ENCODE assay signal across 15 cellular contexts in the genomic region with DNA sequence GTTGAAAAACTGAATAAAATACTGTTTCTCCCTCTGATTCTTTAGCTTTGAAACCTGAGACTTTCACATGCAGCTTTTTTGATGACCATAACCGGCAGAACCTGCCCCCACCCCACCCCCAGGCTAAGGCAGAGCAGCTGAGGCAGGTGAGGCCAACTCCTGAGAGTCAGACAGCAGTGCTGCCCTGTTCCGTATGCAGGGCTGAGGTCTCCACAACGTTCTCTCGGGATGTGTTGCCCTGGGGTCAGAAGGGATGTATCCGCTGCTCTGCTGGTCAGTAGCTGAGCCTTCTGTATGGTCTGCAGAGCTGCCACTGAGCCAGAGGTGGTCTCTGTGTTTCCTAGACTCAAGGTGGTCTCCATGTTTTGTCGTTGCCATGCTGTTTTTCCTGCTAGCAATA.
A peak's percentile ranks its signal among the peaks of the same experiment; 100 is the strongest.
DNase-seq lines count a peak whose midpoint lies in the region; ATAC-seq, FAIRE-seq and TF ChIP-seq lines count a peak whose summit lies in the region.
"Had no signal": no experiment of that assay in that cellular context is flagged by ENCODE, and none has a peak within 500 bp of the region (broad histone marks: within the 10 kb centered on the region; RNA-seq: fewer than 3 reads in every experiment).

No MANE protein-coding gene starts in this region.

- no peaks in the 10 kb centered on the region for H3K27me3 Mint-ChIP-seq in MCF 10A (ENCODE audit: insufficient read depth, unreplicated experiment)
- H3K27me3 Mint-ChIP-seq: activated naive CD8-positive, alpha-beta T cell treated with anti-CD3 and anti-CD28 coated beads, Interleukin-2, amount 50 U/mL, for 24 hours had no signal

- peak overlapping the region; percentile 39 for H3K27ac Mint-ChIP-seq in MCF 10A (ENCODE audit: low read depth, unreplicated experiment)
- H3K27ac Mint-ChIP-seq: activated naive CD8-positive, alpha-beta T cell treated with anti-CD3 and anti-CD28 coated beads, Interleukin-2, amount 50 U/mL, for 24 hours had no signal

- H3K27me3 ChIP-seq in breast epithelium (no peaks in the 10 kb centered on the region), SU-DHL-6 (ENCODE audit: low read length) (no peaks in the 10 kb centered on the region), layer of hippocampus (ENCODE audit: control insufficient read depth, insufficient read depth, low read length) (no peaks in the 10 kb centered on the region), BE2C (no peaks in the 10 kb centered on the region)
- H3K27me3 ChIP-seq: colonic mucosa had no signal

- 0 out of 2 replicates have a peak overlapping the region, but pooled peaks have one; percentile 40 for H3K9ac ChIP-seq in SU-DHL-6 (ENCODE audit: low read length)
- H3K9ac ChIP-seq: SK-N-SH had no signal

- FAIRE-seq in GM12892 (lab: Jason Lieb, UNC): no peak

- H3K27ac ChIP-seq in breast epithelium (no peak overlapping the region), SU-DHL-6 (ENCODE audit: low read depth, low read length) (peak overlapping the region; percentile 49; the same call in 1 of the 2 replicates), layer of hippocampus (ENCODE audit: low read depth, low read length) (peak overlapping the region; percentile 61)
- H3K27ac ChIP-seq: colonic mucosa, WERI-Rb-1 had no signal

- no peaks in the 10 kb centered on the region for H3K9me3 Mint-ChIP-seq in MCF 10A (ENCODE audit: unreplicated experiment)
- H3K9me3 Mint-ChIP-seq: activated naive CD8-positive, alpha-beta T cell treated with anti-CD3 and anti-CD28 coated beads, Interleukin-2, amount 50 U/mL, for 24 hours had no signal

- CTCF ChIA-PET in MCF 10A (lab: Yijun Ruan, JAX): interaction anchor here (0.7 to 1.5 kb wide), 6 partner anchors 11 to 91 kb away, joined by 3 to 7 read pairs (median 4); no protein-coding TSS in a partner anchor

- no peak overlapping the region for H2AFZ ChIP-seq in SU-DHL-6 (ENCODE audit: low read depth, low read length, severe bottlenecking)

- POLR2A ChIA-PET in MCF 10A (lab: Yijun Ruan, JAX): interaction anchor here (1.0 to 2.0 kb wide), 7 partner anchors 10 to 111 kb away, joined by 3 to 5 read pairs (median 3); no protein-coding TSS in a partner anchor

- no peak for TF ChIP-seq CTCF in MCF 10A (IDR thresholded peaks at IDR 0.05; ENCODE audit: unreplicated experiment)
- no peak for TF ChIP-seq CTCF in breast epithelium (IDR thresholded peaks at IDR 0.05)
- no peak for TF ChIP-seq CTCF in SU-DHL-6 (IDR thresholded peaks at IDR 0.05; ENCODE audit: insufficient read depth, low read length, poor library complexity, severe bottlenecking)
- no peak for TF ChIP-seq CTCF in BE2C (IDR thresholded peaks at IDR 0.05; ENCODE audit: low read depth, low read length)

- H3K4me3 ChIP-seq in breast epithelium (no peak overlapping the region), SU-DHL-6 (ENCODE audit: insufficient read depth, low read length, poor library complexity, severe bottlenecking) (no peak overlapping the region), BE2C (ENCODE audit: low read depth, low read length) (no peak overlapping the region)
- H3K4me3 ChIP-seq: colonic mucosa, thoracic aorta had no signal

- DNase-seq in MCF 10A (ENCODE audit: unreplicated experiment) (no peak), breast epithelium (ENCODE audit: low spot score in 2 of 2) (no peak), GM12892 (ENCODE audit: insufficient read length) (no peak), BE2C (no peak)
- DNase-seq in activated effector memory CD4-positive, alpha-beta T cell treated with Interleukin-2 at 50 U/mL for 16 hours: no peak
- DNase-seq: activated naive CD8-positive, alpha-beta T cell treated with anti-CD3 and anti-CD28 coated beads, Interleukin-2, amount 50 U/mL, for 24 hours; DMS 273 treated with DMSO at 0.1 percent for 48 hours; NCI-H1092; SK-N-SH; WERI-Rb-1 had no signal

- TF ChIP-seq POLR2A in breast epithelium (IDR thresholded peaks at IDR 0.05): no peak
- no peak for TF ChIP-seq POLR2A in GM12892 (IDR thresholded peaks at IDR 0.05; ENCODE audit: low read depth, low read length)

- BruUV-seq in MCF 10A (replicated peaks; lab: Mats Ljungman, UMichigan): no TSS peak

- no peaks in the 10 kb centered on the region for H4K20me1 ChIP-seq in SU-DHL-6 (ENCODE audit: low read depth, low read length)

- H3K79me2 ChIP-seq in SU-DHL-6 (ENCODE audit: insufficient read depth, low read length): no peaks in the 10 kb centered on the region

- H3K4me1 ChIP-seq in breast epithelium (peaks cover 0 to 3% of the 10 kb centered on the region in 2 donors), BE2C (peaks cover 74% of the 10 kb centered on the region)

- H3K36me3 Mint-ChIP-seq in MCF 10A (ENCODE audit: insufficient read depth, unreplicated experiment): peaks cover 6% of the 10 kb centered on the region

- peaks cover 63% of the 10 kb centered on the region for H3K4me1 Mint-ChIP-seq in MCF 10A (ENCODE audit: insufficient read depth, unreplicated experiment)
- H3K4me1 Mint-ChIP-seq: activated naive CD8-positive, alpha-beta T cell treated with anti-CD3 and anti-CD28 coated beads, Interleukin-2, amount 50 U/mL, for 24 hours had no signal

- no peak for ATAC-seq in HG03469 (IDR thresholded peaks at IDR 0.05; ENCODE audit: unreplicated experiment)
- ATAC-seq: activated naive CD8-positive, alpha-beta T cell treated with anti-CD3 and anti-CD28 coated beads, Interleukin-2, amount 50 U/mL, for 24 hours had no signal

- 0 out of 2 replicates have a peak, but pooled peaks cover 3% of the 10 kb centered on the region for H3F3A ChIP-seq in SU-DHL-6 (ENCODE audit: insufficient read depth)

- H3K4me3 Mint-ChIP-seq in MCF 10A (ENCODE audit: unreplicated experiment): no peak overlapping the region
- H3K4me3 Mint-ChIP-seq: activated naive CD8-positive, alpha-beta T cell treated with anti-CD3 and anti-CD28 coated beads, Interleukin-2, amount 50 U/mL, for 24 hours had no signal

- intact Hi-C loops in MCF 10A (cut with micrococcal nuclease) (no loop called here), breast epithelium (cut with DNase I; ENCODE audit: low total_unique reads) (no loop called here)

- no peaks in the 10 kb centered on the region for H3K9me2 ChIP-seq in SU-DHL-6 (replicated peaks; ENCODE audit: insufficient read depth, low read length)
- H3K9me2 ChIP-seq: SK-N-SH had no signal

- H3K36me3 ChIP-seq in breast epithelium (no peaks in the 10 kb centered on the region), SU-DHL-6 (ENCODE audit: low read length) (no peaks in the 10 kb centered on the region), BE2C (no peaks in the 10 kb centered on the region)
- H3K36me3 ChIP-seq: colonic mucosa, thoracic aorta, WERI-Rb-1 had no signal

- H3K4me2 ChIP-seq in SU-DHL-6 (ENCODE audit: low read depth, low read length, poor library complexity, severe bottlenecking): no peak overlapping the region
- H3K4me2 ChIP-seq: SK-N-SH had no signal

- no peaks in the 10 kb centered on the region for H3K9me3 ChIP-seq in breast epithelium
- no peaks in the 10 kb centered on the region for H3K9me3 ChIP-seq in SU-DHL-6 (ENCODE audit: insufficient read depth, low read length)
- H3K9me3 ChIP-seq in BE2C: no peaks in the 10 kb centered on the region
- H3K9me3 ChIP-seq: colonic mucosa, SK-N-SH, thoracic aorta had no signal

Comparison
In these comparisons a context has a peak if more than half of its experiments do, and no peak if none do; other contexts are left out.
1. H3K27ac ChIP-seq: peak in SU-DHL-6 (single experiment) and layer of hippocampus (single experiment); none in breast epithelium (0 of 2).